In the genomic region with DNA sequence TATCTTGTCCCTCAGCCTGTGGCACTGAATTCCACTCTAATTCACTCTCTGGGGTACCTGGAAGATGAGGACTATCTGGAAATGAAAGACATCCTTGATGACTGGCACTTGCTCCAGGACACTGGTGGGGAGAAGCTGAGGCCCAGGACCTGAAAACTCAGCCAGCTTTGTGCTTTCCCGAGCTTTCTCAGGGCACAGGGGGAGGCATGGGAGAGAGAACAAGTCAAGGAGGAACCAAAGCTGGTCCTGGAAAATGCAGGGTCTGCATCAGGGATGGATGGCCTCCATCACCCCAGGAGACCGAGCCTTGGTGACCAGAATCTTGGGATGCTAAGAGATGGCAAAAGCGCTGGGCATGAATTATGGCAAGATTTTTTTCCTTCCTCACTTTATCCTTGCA, we compare ENCODE assay signal across 5 cellular contexts.
"Had no signal": no experiment of that assay in that cellular context is flagged by ENCODE, and none has a peak within 500 bp of the region (broad histone marks: within the 10 kb centered on the region; RNA-seq: fewer than 3 reads in every experiment).

No MANE protein-coding gene starts in this region.

- DNase-seq: H9, HCEC 1CT, IMR-90 had no signal

- H3K4me3 ChIP-seq: GM23338, K562 had no signal

- H3K4me3 Mint-ChIP-seq: GM23338, H9 had no signal

- H3K27ac Mint-ChIP-seq: GM23338, H9 had no signal

- ATAC-seq: GM23338, K562 had no signal

- H3K9me3 Mint-ChIP-seq: GM23338, H9 had no signal
